In the genomic region with DNA sequence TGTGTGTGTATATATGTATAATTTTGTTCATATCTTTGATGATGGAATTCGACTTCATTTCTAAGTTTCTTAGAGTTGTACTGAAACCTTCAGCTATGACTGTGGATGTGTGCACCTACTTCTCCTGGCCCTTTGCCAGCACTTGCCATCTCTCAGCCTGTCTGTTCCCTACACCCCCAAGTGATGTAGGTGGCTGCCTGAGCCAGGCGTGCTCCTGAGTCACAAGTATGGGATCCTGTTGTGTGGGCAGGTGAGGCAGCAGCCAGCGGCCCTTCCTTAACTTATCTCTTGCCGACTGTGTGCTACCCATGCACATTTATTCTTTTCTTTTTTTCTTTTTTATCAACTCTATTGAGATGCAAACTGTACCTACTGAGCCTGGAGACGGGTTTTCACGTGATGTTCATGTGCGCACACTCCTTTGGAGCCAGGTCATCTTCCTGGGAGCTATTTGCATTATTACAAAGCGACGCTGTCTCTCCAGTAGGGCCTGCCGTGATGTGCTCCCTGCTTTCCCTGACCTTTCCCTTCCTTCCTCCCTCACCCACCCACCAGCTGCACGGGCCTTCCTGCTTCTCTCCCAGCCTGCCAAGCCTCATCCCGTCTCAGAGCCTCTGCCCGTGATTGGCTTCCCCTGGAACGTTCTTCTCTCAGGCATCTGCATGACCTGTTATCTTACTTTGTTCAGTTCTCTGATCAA, we compare ENCODE assay signal across 19 cellular contexts. TPM values are rescaled to one million over a fixed set of nuclear protein-coding genes. Genes with fewer than 3 reads are reported as not detected.
A peak's percentile ranks its signal among the peaks of the same experiment; 100 is the strongest.
DNase-seq lines count a peak whose midpoint lies in the region; ATAC-seq, FAIRE-seq and TF ChIP-seq lines count a peak whose summit lies in the region.
"Had no signal": no experiment of that assay in that cellular context is flagged by ENCODE, and none has a peak within 500 bp of the region (broad histone marks: within the 10 kb centered on the region; RNA-seq: fewer than 3 reads in every experiment).

No MANE protein-coding gene starts in this region.

- intact Hi-C loops in spleen (cut with DNase I; ENCODE audit: low total_unique reads), result no loop called here

- DNase-seq in DMS 273 (lab: John Stamatoyannopoulos, UW; ENCODE audit: unreplicated experiment) (peak; percentile 30), DMS 273 treated with DMSO at 0.1 percent for 48 hours (lab: John Stamatoyannopoulos, UW) (no peak), Daoy (ENCODE audit: low read depth) (peak; percentile 30), mesendoderm (peak; percentile 10), spleen (no peak), H54 (ENCODE audit: insufficient read length, low spot score) (no peak)
- peak; percentile 46 to 56 for DNase-seq in activated T-cell treated with anti-CD3 and anti-CD28 coated beads, Interleukin-2, amount 50 U/mL, for 72 hours
- DNase-seq: activated gamma-delta T cell, COR-L47, foreskin fibroblast, kidney glomerular epithelial cell, natural killer cell, NCI-H1048 had no signal

- H3K27ac Mint-ChIP-seq in activated T-cell treated with anti-CD3 and anti-CD28 coated beads, Interleukin-2, amount 50 U/mL, for 72 hours, result no peak overlapping the region
- H3K27ac Mint-ChIP-seq: natural killer cell; T-helper 1 cell treated with Interleukin-12 subunit alpha and Interleukin-12 subunit beta and Interleukin-4 antibody, amounts not matched to agents 30 μg/mL and 1 μg/mL, for 36 hours had no signal

- no peaks in the 10 kb centered on the region for H3K9me3 Mint-ChIP-seq in activated T-cell treated with anti-CD3 and anti-CD28 coated beads, Interleukin-2, amount 50 U/mL, for 72 hours
- H3K9me3 Mint-ChIP-seq: natural killer cell; T-helper 1 cell treated with Interleukin-12 subunit alpha and Interleukin-12 subunit beta and Interleukin-4 antibody, amounts not matched to agents 30 μg/mL and 1 μg/mL, for 36 hours had no signal

- H2BK120ac ChIP-seq in mesendoderm (ENCODE audit: low read depth, low read length), result no peak overlapping the region

- H3K27me3 ChIP-seq in mesendoderm (ENCODE audit: insufficient read depth, low read length, poor library complexity), result no peaks in the 10 kb centered on the region
- peaks cover 0 to 18% (median 0%) of the 10 kb centered on the region in 7 donors for H3K27me3 ChIP-seq in spleen (replicated peaks in 1 of 7)

- no peaks in the 10 kb centered on the region for H3K36me3 ChIP-seq in mesendoderm (ENCODE audit: control insufficient read depth, insufficient read depth, low read length)
- H3K36me3 ChIP-seq in spleen, result no peaks in the 10 kb centered on the region

- peaks cover 43% of the 10 kb centered on the region for H3K27me3 Mint-ChIP-seq in activated T-cell treated with anti-CD3 and anti-CD28 coated beads, Interleukin-2, amount 50 U/mL, for 72 hours (ENCODE audit: low read depth)

- H3K36me3 Mint-ChIP-seq in activated T-cell treated with anti-CD3 and anti-CD28 coated beads, Interleukin-2, amount 50 U/mL, for 72 hours (ENCODE audit: insufficient read depth in 2 of 2), result no peaks in the 10 kb centered on the region
- H3K36me3 Mint-ChIP-seq: natural killer cell had no signal

- H2BK15ac ChIP-seq in mesendoderm (replicated peaks; ENCODE audit: low read depth), result no peak overlapping the region

- no peak overlapping the region for H3K56ac ChIP-seq in mesendoderm (ENCODE audit: low read length)

- H3K27ac ChIP-seq in mesendoderm (ENCODE audit: low read depth, low read length) (no peak overlapping the region), spleen (no peak overlapping the region)
- H3K27ac ChIP-seq: 22Rv1, coronary artery had no signal

- no peak overlapping the region for H4K8ac ChIP-seq in mesendoderm (ENCODE audit: low read depth, low read length)

- H3K79me1 ChIP-seq in mesendoderm (ENCODE audit: low read length), result no peaks in the 10 kb centered on the region

- H3K4me1 Mint-ChIP-seq in activated T-cell treated with anti-CD3 and anti-CD28 coated beads, Interleukin-2, amount 50 U/mL, for 72 hours (ENCODE audit: low read depth), result peaks cover 10% of the 10 kb centered on the region
- H3K4me1 Mint-ChIP-seq: natural killer cell had no signal

- TF ChIP-seq CTCF in spleen (IDR thresholded peaks at IDR 0.05 in 8 of 11, conservative IDR thresholded peaks at IDR 0.05 in 3 of 11), result no peak

- H2BK5ac ChIP-seq in mesendoderm (ENCODE audit: low read length), result no peak overlapping the region

- ATAC-seq in activated T-cell treated with anti-CD3 and anti-CD28 coated beads, Interleukin-2, amount 50 U/mL, for 72 hours (replicated peaks in 1 of 2), result peak; percentile 81 to 92
- ATAC-seq in GM21423 (IDR thresholded peaks at IDR 0.05; ENCODE audit: unreplicated experiment), result no peak
- ATAC-seq: natural killer cell had no signal

- H3K23ac ChIP-seq in mesendoderm (ENCODE audit: low read length), result no peak overlapping the region

- no peak overlapping the region for H2AK5ac ChIP-seq in mesendoderm (ENCODE audit: low read length)

- no peaks in the 10 kb centered on the region for H3K79me2 ChIP-seq in mesendoderm (ENCODE audit: control insufficient read depth, insufficient read depth, low read length)

- H3K4me3 ChIP-seq in mesendoderm (ENCODE audit: low read length) (no peak overlapping the region), spleen (no peak overlapping the region)
- H3K4me3 ChIP-seq: coronary artery, smooth muscle cell had no signal

- H3K4ac ChIP-seq in mesendoderm (ENCODE audit: low read depth, low read length), result no peak overlapping the region

- H3K4me2 ChIP-seq in mesendoderm (ENCODE audit: low read length), result no peak overlapping the region
- H3K4me2 ChIP-seq: smooth muscle cell had no signal

- no peak overlapping the region for H4K5ac ChIP-seq in mesendoderm (ENCODE audit: low read length)

- H3K9me3 ChIP-seq in spleen, result no peaks in the 10 kb centered on the region

- no peak overlapping the region for H3K18ac ChIP-seq in mesendoderm (ENCODE audit: low read length)

- no peak overlapping the region for H3K4me3 Mint-ChIP-seq in activated T-cell treated with anti-CD3 and anti-CD28 coated beads, Interleukin-2, amount 50 U/mL, for 72 hours
- H3K4me3 Mint-ChIP-seq: natural killer cell; T-helper 1 cell treated with Interleukin-12 subunit alpha and Interleukin-12 subunit beta and Interleukin-4 antibody, amounts not matched to agents 30 μg/mL and 1 μg/mL, for 36 hours had no signal

- H3K9ac ChIP-seq in mesendoderm (ENCODE audit: low read length), result no peak overlapping the region

- FAIRE-seq in H54 (lab: Jason Lieb, UNC), result no peak
- FAIRE-seq: GM12891 had no signal

- H3K4me1 ChIP-seq in mesendoderm (ENCODE audit: control insufficient read depth, low read depth, low read length), result no peaks in the 10 kb centered on the region
- peaks cover 0 to 7% (median 0%) of the 10 kb centered on the region in 6 donors for H3K4me1 ChIP-seq in spleen

- no CpG with 5 or more reads among the region's 14 CpGs for WGBS in mesendoderm (ENCODE audit: extremely low coverage, insufficient coverage, low lambda C conversion rate)
- WGBS in spleen, 5 donors, result 57 to 78% (median 65%) methylated on average over 14 of the region's 14 CpGs

- no peak for TF ChIP-seq POLR2A in spleen (IDR thresholded peaks at IDR 0.05)
- no peak for TF ChIP-seq POLR2A in H54 (IDR thresholded peaks at IDR 0.05; ENCODE audit: low read depth, low read length)

RNA-seq across cellular contexts. Expression of gene GALNT11, which starts 31.3 kb away (rescaled TPM):
- 29.1 and 41.2 TPM in 2 replicates for total RNA-seq in Daoy (2014; rRNA removed; shearing (Covaris generic))
- total RNA-seq in activated T-cell treated with anti-CD3 and anti-CD28 coated beads, Interleukin-2, amount 50 U/mL, for 72 hours, result 10 to 100 TPM; 16.9 to 18.0 TPM
- polyA plus RNA-seq in mesendoderm (2013, experiment 1 of 2), result 17.1 TPM
- 16.8 TPM for polyA plus RNA-seq in mesendoderm (2013, experiment 2 of 2)
- 10 to 100 TPM; 23.0 to 46.0 (median 31.9) TPM for total RNA-seq in spleen
- polyA plus RNA-seq in spleen, result 10 to 100 TPM in 2 of 3 donors, 1 to 10 TPM in 1; 9.7 to 18.3 (median 11.4) TPM

RNA-seq across cellular contexts. Expression of gene GALNTL5, which starts 37.9 kb away (rescaled TPM):
- total RNA-seq in Daoy (2014; rRNA removed; shearing (Covaris generic)), result not detected in 2 replicates
- total RNA-seq in activated T-cell treated with anti-CD3 and anti-CD28 coated beads, Interleukin-2, amount 50 U/mL, for 72 hours, result not detected
- polyA plus RNA-seq in mesendoderm (2013, experiment 1 of 2), result not detected
- polyA plus RNA-seq in mesendoderm (2013, experiment 2 of 2), result not detected
- total RNA-seq in spleen, result not detected
- polyA plus RNA-seq in spleen, result not detected
- total RNA-seq: natural killer cell, smooth muscle cell had no signal
- polyA plus RNA-seq: smooth muscle cell had no signal

Comparison
In these comparisons a context has a peak if more than half of its experiments do, and no peak if none do; other contexts are left out.
1. DNase-seq: peak in DMS 273 (single experiment), Daoy (single experiment), activated T-cell treated with anti-CD3 and anti-CD28 coated beads, Interleukin-2, amount 50 U/mL, for 72 hours (2 of 2) and mesendoderm (single experiment); none in DMS 273 treated with DMSO at 0.1 percent for 48 hours (single experiment), spleen (single experiment) and H54 (single experiment).